Comparison of ENCODE assay signal across 1 cellular context in genomic region chr20:57718490-57719009, GRCh38.
TF ChIP-seq lines count a peak whose summit lies in the region.

No MANE protein-coding gene starts in this region.

TF ChIP-seq in HEK293, 187 proteins besides CTCF, POLR2A, EP300 and RAD21 (continued from another document):
- TF ChIP-seq HOXA7 (CRISPR knock-in tag; IDR thresholded peaks at IDR 0.05; ENCODE audit: borderline replicate concordance) (no peak), ZNF629 (tag by site-specific recombination; IDR thresholded peaks at IDR 0.05) (peak; percentile 94), ATF2 (tag by site-specific recombination; IDR thresholded peaks at IDR 0.05; ENCODE audit: low read depth) (peak; percentile 98), ZNF366 (tag by site-specific recombination; conservative IDR thresholded peaks at IDR 0.05) (no peak), ZNF214 (tag by site-specific recombination; IDR thresholded peaks at IDR 0.05; ENCODE audit: borderline replicate concordance) (no peak), EGR2 (tag by site-specific recombination; IDR thresholded peaks at IDR 0.05; ENCODE audit: low read depth) (peak; percentile 69), ZNF692 (tag by site-specific recombination; IDR thresholded peaks at IDR 0.05) (peak; percentile 72; the same call in 1 of the 2 replicates), ZNF23 (tag by site-specific recombination; IDR thresholded peaks at IDR 0.05; ENCODE audit: borderline replicate concordance) (no peak), ZNF561 (tag by site-specific recombination; IDR thresholded peaks at IDR 0.05; ENCODE audit: borderline replicate concordance) (no peak; the same call in 1 of the 2 replicates), ZNF175 (tag by site-specific recombination; IDR thresholded peaks at IDR 0.05) (no peak), ZNF311 (tag by site-specific recombination; IDR thresholded peaks at IDR 0.05; ENCODE audit: borderline replicate concordance) (no peak), ZXDB (tag by site-specific recombination; IDR thresholded peaks at IDR 0.05) (0 out of 2 replicates have a peak, but pooled peaks have one; percentile 32), ZNF174 (tag by site-specific recombination; IDR thresholded peaks at IDR 0.05) (no peak), SP2 (tag by site-specific recombination; IDR thresholded peaks at IDR 0.05) (peak; percentile 92), ZNF335 (tag by site-specific recombination; conservative IDR thresholded peaks at IDR 0.05) (peak; percentile 56), MZF1 (tag by site-specific recombination; IDR thresholded peaks at IDR 0.05; ENCODE audit: borderline replicate concordance) (no peak), KLF10 (tag by site-specific recombination; IDR thresholded peaks at IDR 0.05) (peak; percentile 52; the same call in 1 of the 2 replicates), PATZ1 (tag by site-specific recombination; IDR thresholded peaks at IDR 0.05) (0 out of 2 replicates have a peak, but pooled peaks have one; percentile 29), ZNF24 (tag by site-specific recombination; IDR thresholded peaks at IDR 0.05) (no peak), KLF8 (tag by site-specific recombination; IDR thresholded peaks at IDR 0.05) (0 out of 2 replicates have a peak, but pooled peaks have one; percentile 27), ZNF211 (tag by site-specific recombination; IDR thresholded peaks at IDR 0.05; ENCODE audit: low read depth) (no peak), ZNF626 (tag by site-specific recombination; IDR thresholded peaks at IDR 0.05) (no peak), OVOL3 (tag by site-specific recombination; IDR thresholded peaks at IDR 0.05) (no peak), ZBTB8A (tag by site-specific recombination; IDR thresholded peaks at IDR 0.05) (peak; percentile 47; the same call in 1 of the 2 replicates), ZFHX2 (tag by site-specific recombination; conservative IDR thresholded peaks at IDR 0.05) (peak; percentile 79), ZNF664 (tag by site-specific recombination; IDR thresholded peaks at IDR 0.05) (peak; percentile 94), ZNF148 (tag by site-specific recombination; IDR thresholded peaks at IDR 0.05; ENCODE audit: borderline replicate concordance) (no peak), GLI4 (tag by site-specific recombination; IDR thresholded peaks at IDR 0.05) (no peak), PRDM10 (tag by site-specific recombination; IDR thresholded peaks at IDR 0.05) (peak; percentile 16; the same call in 1 of the 2 replicates), GLIS1 (tag by site-specific recombination; IDR thresholded peaks at IDR 0.05) (peak; percentile 38; the same call in 1 of the 2 replicates), ZNF677 (tag by site-specific recombination; IDR thresholded peaks at IDR 0.05) (no peak), ZNF292 (tag by site-specific recombination; IDR thresholded peaks at IDR 0.05; ENCODE audit: borderline replicate concordance, low read depth) (no peak), ZNF791 (tag by site-specific recombination; IDR thresholded peaks at IDR 0.05) (no peak), FEZF1 (tag by site-specific recombination; IDR thresholded peaks at IDR 0.05) (peak; percentile 32; the same call in 1 of the 2 replicates), ZIC2 (tag by site-specific recombination; IDR thresholded peaks at IDR 0.05) (no peak), ZNF350 (tag by site-specific recombination; IDR thresholded peaks at IDR 0.05) (no peak), ZNF792 (tag by site-specific recombination; IDR thresholded peaks at IDR 0.05) (no peak), ZBTB48 (tag by site-specific recombination; IDR thresholded peaks at IDR 0.05) (no peak), SP3 (tag by site-specific recombination; IDR thresholded peaks at IDR 0.05) (peak; percentile 48; the same call in 1 of the 2 replicates), ZNF423 (tag by site-specific recombination; IDR thresholded peaks at IDR 0.05) (no peak)
- TF ChIP-seq, protein P1, sequence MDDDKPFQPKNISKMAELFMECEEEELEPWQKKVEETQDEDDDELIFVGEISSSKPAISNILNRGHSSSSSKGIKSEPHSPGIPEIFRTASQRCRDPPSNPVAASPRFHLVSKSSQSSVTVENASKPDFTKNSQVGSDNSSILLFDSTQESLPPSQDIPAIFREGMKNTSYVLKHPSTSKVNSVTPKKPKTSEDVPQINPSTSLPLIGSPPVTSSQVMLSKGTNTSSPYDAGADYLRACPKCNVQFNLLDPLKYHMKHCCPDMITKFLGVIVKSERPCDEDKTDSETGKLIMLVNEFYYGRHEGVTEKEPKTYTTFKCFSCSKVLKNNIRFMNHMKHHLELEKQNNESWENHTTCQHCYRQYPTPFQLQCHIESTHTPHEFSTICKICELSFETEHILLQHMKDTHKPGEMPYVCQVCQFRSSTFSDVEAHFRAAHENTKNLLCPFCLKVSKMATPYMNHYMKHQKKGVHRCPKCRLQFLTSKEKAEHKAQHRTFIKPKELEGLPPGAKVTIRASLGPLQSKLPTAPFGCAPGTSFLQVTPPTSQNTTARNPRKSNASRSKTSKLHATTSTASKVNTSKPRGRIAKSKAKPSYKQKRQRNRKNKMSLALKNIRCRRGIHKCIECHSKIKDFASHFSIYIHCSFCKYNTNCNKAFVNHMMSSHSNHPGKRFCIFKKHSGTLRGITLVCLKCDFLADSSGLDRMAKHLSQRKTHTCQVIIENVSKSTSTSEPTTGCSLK (tag by site-specific recombination; IDR thresholded peaks at IDR 0.05), result no peak
- TF ChIP-seq, protein P2, sequence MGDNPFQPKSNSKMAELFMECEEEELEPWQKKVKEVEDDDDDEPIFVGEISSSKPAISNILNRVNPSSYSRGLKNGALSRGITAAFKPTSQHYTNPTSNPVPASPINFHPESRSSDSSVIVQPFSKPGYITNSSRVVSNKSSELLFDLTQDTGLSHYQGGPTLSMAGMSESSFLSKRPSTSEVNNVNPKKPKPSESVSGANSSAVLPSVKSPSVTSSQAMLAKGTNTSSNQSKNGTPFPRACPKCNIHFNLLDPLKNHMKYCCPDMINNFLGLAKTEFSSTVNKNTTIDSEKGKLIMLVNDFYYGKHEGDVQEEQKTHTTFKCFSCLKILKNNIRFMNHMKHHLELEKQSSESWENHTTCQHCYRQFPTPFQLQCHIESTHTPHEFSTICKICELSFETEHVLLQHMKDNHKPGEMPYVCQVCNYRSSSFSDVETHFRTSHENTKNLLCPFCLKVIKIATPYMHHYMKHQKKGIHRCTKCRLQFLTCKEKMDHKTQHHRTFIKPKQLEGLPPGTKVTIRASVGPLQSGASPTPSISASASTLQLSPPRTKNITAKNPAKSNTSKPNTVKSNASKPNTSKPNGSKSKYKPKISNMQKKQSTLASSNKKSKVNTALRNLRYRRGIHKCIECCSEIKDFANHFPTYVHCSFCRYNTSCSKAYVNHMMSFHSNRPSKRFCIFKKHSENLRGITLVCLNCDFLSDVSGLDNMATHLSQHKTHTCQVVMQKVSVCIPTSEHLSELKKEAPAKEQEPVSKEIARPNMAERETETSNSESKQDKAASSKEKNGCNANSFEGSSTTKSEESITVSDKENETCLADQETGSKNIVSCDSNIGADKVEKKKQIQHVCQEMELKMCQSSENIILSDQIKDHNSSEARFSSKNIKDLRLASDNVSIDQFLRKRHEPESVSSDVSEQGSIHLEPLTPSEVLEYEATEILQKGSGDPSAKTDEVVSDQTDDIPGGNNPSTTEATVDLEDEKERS (tag by site-specific recombination; IDR thresholded peaks at IDR 0.05), result no peak
TF ChIP-seq in HEK293: peak in this region for 20.
